In the genomic region with DNA sequence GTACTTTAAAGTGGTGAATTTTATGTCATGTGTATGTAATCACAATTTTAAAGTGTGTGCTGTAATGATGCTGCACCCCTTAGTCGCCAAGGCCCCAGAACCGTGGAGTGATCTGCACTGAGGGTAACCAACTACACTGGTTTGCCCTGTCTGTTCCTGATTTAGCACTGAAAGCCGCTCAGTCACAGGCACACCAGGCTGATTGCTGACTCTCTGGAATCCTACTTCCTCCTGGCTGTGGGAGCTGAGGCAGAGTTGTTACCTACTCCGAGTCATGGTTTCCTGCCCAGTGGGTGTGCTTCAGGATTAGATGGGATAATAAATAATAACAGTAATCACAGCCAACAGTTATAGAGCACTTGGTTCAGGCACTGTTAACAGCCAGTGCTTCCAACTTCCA, we compare ENCODE assay signal across 23 cellular contexts.
"Had no signal": no experiment of that assay in that cellular context is flagged by ENCODE, and none has a peak within 500 bp of the region (broad histone marks: within the 10 kb centered on the region; RNA-seq: fewer than 3 reads in every experiment).

No MANE protein-coding gene starts in this region.

- H3K27me3 ChIP-seq: neural progenitor cell, ovary, stomach, transverse colon had no signal

- H3K36me3 Mint-ChIP-seq: natural killer cell, neural progenitor cell had no signal

- DNase-seq: effector CD4-positive, alpha-beta T cell; endodermal cell; heart left ventricle; hippocampal formation; kidney glomerular epithelial cell; mammary epithelial cell; natural killer cell; nucleus accumbens; ovary; right cardiac atrium; small intestine; stimulated activated CD4-positive, alpha-beta T cell treated with anti-CD3 and anti-CD28 coated beads, Interleukin-12 subunit alpha, Interleukin-12 subunit beta, amount 100 ng/mL, for 4 hours; stimulated activated naive CD4-positive, alpha-beta T cell; stomach; substantia nigra; transverse colon had no signal

- FAIRE-seq: endothelial cell of umbilical vein, frontal cortex, islet of Langerhans, small intestine had no signal

- H3K27ac Mint-ChIP-seq: endodermal cell, natural killer cell, neural progenitor cell had no signal

- H3K4me3 Mint-ChIP-seq: endodermal cell, natural killer cell, neural progenitor cell had no signal

- H3K36me3 ChIP-seq: heart left ventricle, neural progenitor cell, ovary, stomach, thoracic aorta, transverse colon had no signal

- H3K4me1 Mint-ChIP-seq: endodermal cell, natural killer cell had no signal

- H3K9me3 Mint-ChIP-seq: natural killer cell had no signal

- ATAC-seq: heart left ventricle, left lobe of liver, natural killer cell, right cardiac atrium had no signal

- H3K4me3 ChIP-seq: coronary artery, heart left ventricle, neural progenitor cell, ovary, stomach, thoracic aorta, transverse colon had no signal
